23 cellular contexts compared by ENCODE assay signal in the genomic region with DNA sequence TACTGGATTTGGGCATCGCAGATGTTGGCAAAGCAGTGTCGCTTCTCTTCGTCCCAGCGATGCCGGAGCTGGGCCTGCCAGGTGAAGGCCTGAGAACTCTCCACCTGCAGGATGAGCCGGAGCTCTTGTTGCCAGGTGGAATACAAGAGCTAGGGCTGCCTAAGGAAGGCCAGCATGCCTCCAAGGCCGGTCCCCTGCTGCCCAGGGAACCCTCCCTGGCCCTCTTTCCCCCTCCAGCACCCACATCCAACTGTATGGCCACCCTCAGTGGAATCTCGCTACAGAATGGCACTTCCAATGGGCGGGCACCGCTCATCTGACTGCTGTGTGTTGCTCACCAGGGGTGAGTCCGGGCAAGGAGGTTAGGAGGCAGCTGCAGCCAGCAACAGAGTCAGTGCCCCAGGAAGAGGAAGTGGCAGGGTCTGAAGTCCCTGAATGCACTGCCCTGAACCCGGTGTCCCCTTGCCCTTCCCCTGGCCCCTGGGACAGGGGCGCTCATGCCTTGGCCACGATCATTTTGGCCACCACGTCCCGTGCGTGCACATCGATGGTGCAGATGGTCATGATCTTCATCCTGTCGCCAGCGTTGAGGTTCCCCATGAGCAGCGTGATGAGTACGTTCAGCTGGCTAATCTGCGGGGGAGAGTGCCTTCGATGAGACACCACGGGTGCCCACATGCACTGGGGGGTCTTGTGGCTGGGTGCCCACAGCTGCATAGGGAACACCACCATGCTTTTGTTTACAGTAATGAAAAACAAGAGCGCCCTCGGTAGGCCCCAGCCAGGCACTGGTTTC.
"Had no signal": no experiment of that assay in that cellular context is flagged by ENCODE, and none has a peak within 500 bp of the region (broad histone marks: within the 10 kb centered on the region; RNA-seq: fewer than 3 reads in every experiment).

No MANE protein-coding gene starts in this region.

- H3K4me1 ChIP-seq: foreskin keratinocyte, testis had no signal

- DNase-seq: activated CD4-positive, alpha-beta T cell treated with anti-CD3 and anti-CD28 coated beads, Interleukin-2, amount 50 U/mL, for 1 hour; activated CD8-positive, alpha-beta memory T cell treated with anti-CD3 and anti-CD28 coated beads, Interleukin-2, amount 50 U/mL, for 48 hours; activated effector memory CD4-positive, alpha-beta T cell treated with Interleukin-2 at 50 U/mL for 16 hours; activated naive CD4-positive, alpha-beta T cell treated with anti-CD3 and anti-CD28 coated beads, Interleukin-2, amount 10 ng/mL, durations not matched to agents 7 days and 5 days; activated naive CD8-positive, alpha-beta T cell treated with anti-CD3 and anti-CD28 coated beads, Interleukin-2, amount 50 U/mL, for 24 hours; activated T-cell treated with anti-CD3 and anti-CD28 coated beads, Interleukin-2, amount 50 U/mL, for 48 hours; anterior cingulate cortex; brain microvascular endothelial cell; central memory CD4-positive, alpha-beta T cell; dorsolateral prefrontal cortex; foreskin keratinocyte; glutamatergic neuron; hippocampal formation; nucleus accumbens; spleen; stimulated activated CD4-positive, alpha-beta T cell treated with anti-CD3 and anti-CD28 coated beads, Interleukin-4, amount 100 ng/mL, for 4 hours; testis had no signal

- ATAC-seq: activated CD4-positive, CD25-positive, alpha-beta regulatory T cell treated with anti-CD3 and anti-CD28 coated beads, Interleukin-2, amount 50 U/mL, for 24 hours; activated naive CD8-positive, alpha-beta T cell treated with anti-CD3 and anti-CD28 coated beads, Interleukin-2, amount 50 U/mL, for 24 hours; foreskin keratinocyte; stimulated activated memory B cell treated with anti-CD40 and anti-IgM and Interleukin-4, amounts not matched to agents 10 μg/mL and 1 μg/mL and 100 μg/mL, for 72 hours had no signal

- H3K9me3 ChIP-seq: spleen, testis had no signal

- H3K36me3 ChIP-seq: brain microvascular endothelial cell, spleen had no signal

- H3K4me3 ChIP-seq: dorsolateral prefrontal cortex, lung, spleen, testis had no signal

- H3K27me3 ChIP-seq: brain microvascular endothelial cell, dorsolateral prefrontal cortex, foreskin keratinocyte, testis had no signal

- H3K27ac ChIP-seq: brain microvascular endothelial cell, dorsolateral prefrontal cortex, epithelial cell of prostate, foreskin keratinocyte, spleen, testis had no signal

- FAIRE-seq: colon, islet of Langerhans had no signal
